Comparison of ENCODE assay signal across 1 cellular context in genomic region chr5:177367323-177367848, GRCh38.
TF ChIP-seq lines count a peak whose summit lies in the region.

No MANE protein-coding gene starts in this region.

TF ChIP-seq in K562, 482 proteins besides CTCF, POLR2A, EP300 and RAD21 (continued from another document):
- no peak for TF ChIP-seq ZBTB5 (IDR thresholded peaks at IDR 0.05)
TF ChIP-seq in K562: peak in this region for 111.
